17 cellular contexts compared by ENCODE assay signal in genomic region chr19:41339936-41340335, GRCh38. TPM values are rescaled to one million over a fixed set of nuclear protein-coding genes. Genes with fewer than 3 reads are reported as not detected.
DNase-seq lines count a peak whose midpoint lies in the region; ATAC-seq, FAIRE-seq and TF ChIP-seq lines count a peak whose summit lies in the region.
"Had no signal": no experiment of that assay in that cellular context is flagged by ENCODE, and none has a peak within 500 bp of the region (broad histone marks: within the 10 kb centered on the region; RNA-seq: fewer than 3 reads in every experiment).

No MANE protein-coding gene starts in this region.

- TF ChIP-seq CTCF in K562 (IDR thresholded peaks at IDR 0.05 in 2 of 3, conservative IDR thresholded peaks at IDR 0.05 in 1 of 3; ENCODE audit: insufficient read depth in 2 of 3, low read depth in 1 of 3, low read length in 3 of 3): no peak
- TF ChIP-seq CTCF in neutrophil (IDR thresholded peaks at IDR 0.05): no peak
- TF ChIP-seq CTCF in GM13977 (IDR thresholded peaks at IDR 0.05; ENCODE audit: extremely low read depth, insufficient read depth, missing control alignments): no peak

- no peaks in the 10 kb centered on the region for H3K27me3 Mint-ChIP-seq in stimulated activated naive B cell treated with anti-CD40 and anti-IgM and Interleukin-4, amounts not matched to agents 10 μg/mL and 1 μg/mL and 100 μg/mL, for 72 hours

- no peak overlapping the region for H3K27ac Mint-ChIP-seq in stimulated activated naive B cell treated with anti-CD40 and anti-IgM and Interleukin-4, amounts not matched to agents 10 μg/mL and 1 μg/mL and 100 μg/mL, for 72 hours
- H3K27ac Mint-ChIP-seq: nephron had no signal

- TF ChIP-seq POLR2A in K562 (conservative IDR thresholded peaks at IDR 0.05): no peak

- no peak overlapping the region for H3K27ac ChIP-seq in K562 (ENCODE audit: extremely low read depth, low read depth, low read length)
- H3K27ac ChIP-seq in neutrophil: peak overlapping the region; percentile 91
- H3K27ac ChIP-seq: left lung, right lobe of liver had no signal

- intact Hi-C loops in K562 (cut with micrococcal nuclease): no loop called here

- no peak for FAIRE-seq in K562 (lab: Jason Lieb, UNC)
- FAIRE-seq: H54 had no signal

- H3K4me1 Mint-ChIP-seq in stimulated activated naive B cell treated with anti-CD40 and anti-IgM and Interleukin-4, amounts not matched to agents 10 μg/mL and 1 μg/mL and 100 μg/mL, for 72 hours: peaks cover 30 to 64% of the 10 kb centered on the region in 2 donors
- H3K4me1 Mint-ChIP-seq: nephron had no signal

- TSS peak; percentile 63 for BruUV-seq in K562 (replicated peaks; lab: Mats Ljungman, UMichigan)

- POLR2A ChIA-PET in K562 (lab: Yijun Ruan, JAX): interaction anchor here (0.6 to 1.8 kb wide), 3 partner anchors 15 to 81 kb away, joined by 3 to 4 read pairs (median 3); no protein-coding TSS in a partner anchor

- H3K9me1 ChIP-seq in K562 (ENCODE audit: control insufficient read depth, insufficient read depth, low read length): no peaks in the 10 kb centered on the region

- H3K9me3 ChIP-seq in K562 (replicated peaks; ENCODE audit: control insufficient read depth, insufficient read depth, low read depth, low read length) (no peaks in the 10 kb centered on the region), neutrophil (no peaks in the 10 kb centered on the region)
- H3K9me3 ChIP-seq: left lung, right lobe of liver had no signal

- WGBS in K562 (ENCODE audit: insufficient coverage, low coverage, missing lambda C conversion rate): no CpG with 5 or more reads among the region's 5 CpGs

- H3K4me3 Mint-ChIP-seq in stimulated activated naive B cell treated with anti-CD40 and anti-IgM and Interleukin-4, amounts not matched to agents 10 μg/mL and 1 μg/mL and 100 μg/mL, for 72 hours: no peak overlapping the region
- H3K4me3 Mint-ChIP-seq: nephron had no signal

- peaks cover 0 to 3% of the 10 kb centered on the region in 2 experiments; a peak in 1 of 5 replicates for H3K4me1 ChIP-seq in K562 (replicated peaks in 1 of 2; ENCODE audit: control insufficient read depth in 2 of 2, insufficient read depth in 2 of 2, low read length in 2 of 2)
- H3K4me1 ChIP-seq in neutrophil (ENCODE audit: control insufficient read depth in 1 of 2, insufficient read depth in 1 of 2, low read depth in 1 of 2, low read length in 1 of 2): peaks cover 83 to 97% of the 10 kb centered on the region in 2 experiments
- H3K4me1 ChIP-seq: right lobe of liver had no signal

- DNase-seq in COLO829 (ENCODE audit: low spot score) (peak; percentile 76), LHCN-M2 (ENCODE audit: low read depth) (peak; percentile 64), K562 (ENCODE audit: extremely low read depth in 1 of 4, low spot score in 3 of 4) (no peak), Ammon's horn (ENCODE audit: low spot score) (no peak), NCI-H2081 (lab: John Stamatoyannopoulos, UW) (no peak), GM13977 (ENCODE audit: low spot score) (no peak)
- DNase-seq in stimulated activated naive B cell treated with anti-CD40 and anti-IgM and Interleukin-4, amounts not matched to agents 10 μg/mL and 1 μg/mL and 100 μg/mL, for 72 hours: no peak
- DNase-seq: activated CD8-positive, alpha-beta memory T cell treated with anti-CD3 and anti-CD28 coated beads for 24 hours; activated gamma-delta T cell; left lung; NCI-H187 treated with DMSO at 0.1 percent for 48 hours; right lobe of liver; SHP77; stimulated activated CD4-positive, alpha-beta T cell treated with anti-CD3 and anti-CD28 coated beads, Interleukin-2, amount 100 ng/mL, for 48 hours had no signal

- no peak overlapping the region for H3K9ac ChIP-seq in K562 (ENCODE audit: insufficient read depth in 1 of 2, low read depth in 2 of 2, low read length in 2 of 2)

- TF ChIP-seq RAD21 in K562 (CRISPR knock-in tag; conservative IDR thresholded peaks at IDR 0.05 in 1 of 2, IDR thresholded peaks at IDR 0.05 in 1 of 2): no peak

- no peak overlapping the region for H3K4me2 ChIP-seq in K562 (ENCODE audit: insufficient read depth, low read length)

- H2AFZ ChIP-seq in K562 (ENCODE audit: low read depth, low read length): no peak overlapping the region

- H3K4me3 ChIP-seq in K562: no peak overlapping the region
- H3K4me3 ChIP-seq in neutrophil (ENCODE audit: low read depth in 1 of 2, low read length in 1 of 2): no peak overlapping the region
- H3K4me3 ChIP-seq: left lung, right lobe of liver had no signal

- H3K36me3 ChIP-seq in K562 (ENCODE audit: control insufficient read depth, insufficient read depth, low read length): peaks cover 84% of the 10 kb centered on the region
- peaks cover 83% of the 10 kb centered on the region for H3K36me3 ChIP-seq in neutrophil

- H3K9me3 Mint-ChIP-seq in stimulated activated naive B cell treated with anti-CD40 and anti-IgM and Interleukin-4, amounts not matched to agents 10 μg/mL and 1 μg/mL and 100 μg/mL, for 72 hours: no peaks in the 10 kb centered on the region
- H3K9me3 Mint-ChIP-seq: nephron had no signal

- ATAC-seq in K562: no peak
- no peak for ATAC-seq in stimulated activated naive B cell treated with anti-CD40 and anti-IgM and Interleukin-4, amounts not matched to agents 10 μg/mL and 1 μg/mL and 100 μg/mL, for 72 hours (replicated peaks)
- ATAC-seq: left lung, right lobe of liver had no signal

- CTCF ChIA-PET in K562 (lab: Yijun Ruan, JAX; ENCODE audit: low intra/inter-chr PET ratio): no interaction called here

- peaks cover 44 to 60% of the 10 kb centered on the region in 2 donors for H3K36me3 Mint-ChIP-seq in stimulated activated naive B cell treated with anti-CD40 and anti-IgM and Interleukin-4, amounts not matched to agents 10 μg/mL and 1 μg/mL and 100 μg/mL, for 72 hours

- H3K79me2 ChIP-seq in K562 (ENCODE audit: control insufficient read depth, insufficient read depth, low read length): peaks cover 14% of the 10 kb centered on the region

- in situ Hi-C loops in K562 (cut with MboI) (no loop called here), GM13977 (cut with MboI; ENCODE audit: low pct_unique_long_range_greater_than_20kb, low sequenced_read_pairs, unreplicated experiment) (no loop called here)

- no peaks in the 10 kb centered on the region for H3K27me3 ChIP-seq in K562 (ENCODE audit: control insufficient read depth in 2 of 2, insufficient read depth in 2 of 2, low read length in 2 of 2)
- no peaks in the 10 kb centered on the region for H3K27me3 ChIP-seq in neutrophil
- H3K27me3 ChIP-seq: left lung, right lobe of liver had no signal

- H4K20me1 ChIP-seq in K562 (replicated peaks; ENCODE audit: control insufficient read depth, insufficient read depth, low read length): no peaks in the 10 kb centered on the region

- TF ChIP-seq EP300 in K562 (IDR thresholded peaks at IDR 0.05; ENCODE audit: low read length): no peak

RNA-seq across cellular contexts. Expression of gene TGFB1, which starts 13.8 kb away (rescaled TPM):
- total RNA-seq in LHCN-M2 (2014; rRNA removed) (11.6 and 11.7 TPM in 2 replicates), K562 (2014; rRNA removed) (18.6 and 25.8 TPM in 2 replicates), K562 (2014; rRNA removed; fragmentation: Illumina TruSeq; extraction: Trizol) (10.4 and 12.3 TPM in 2 replicates), K562 (2015; rRNA removed; fragmentation: Illumina TruSeq; extraction: Trizol) (14.7 and 17.2 TPM in 2 replicates), K562 (2021) (131 and 159 TPM in 2 replicates)
- 36.1 TPM for polyA plus RNA-seq in LHCN-M2 (2012)
- total RNA-seq in K562 (2011; cell fraction: chromatin; rRNA removed; ENCODE audit: low replicate concordance): 64.3 and 157 TPM in 2 replicates
- total RNA-seq in K562 (2011; cell fraction: nucleolus; rRNA removed): 136 and 144 TPM in 2 replicates
- total RNA-seq in K562 (2011; cell fraction: nucleoplasm; rRNA removed): 124 and 158 TPM in 2 replicates
- polyA plus RNA-seq in K562 (2011; rRNA removed) (11.8 and 13.4 TPM in 2 replicates), K562 (2014; fragmentation: Illumina TruSeq; extraction: Trizol) (45.7 and 64.4 TPM in 2 replicates), K562 (2014; fragmentation: Nextera tagmentation; extraction: Ambion mirVana) (under 1 TPM; 0.24 to 0.77 TPM), K562 (2014; rRNA removed) (35.2 and 37.8 TPM in 2 replicates)
- 15.8 and 29.1 TPM in 2 replicates for polyA plus RNA-seq in K562 (2011; cell fraction: cytosol; rRNA removed)
- 32.7 and 67.7 TPM in 2 replicates for polyA plus RNA-seq in K562 (2011; cell fraction: nucleus; rRNA removed)
- 114 and 117 TPM in 2 replicates for polyA plus RNA-seq in K562 (2012)
- polyA minus RNA-seq in K562 (2011; rRNA and poly(A)+ RNA removed): 8.5 and 9.4 TPM in 2 replicates
- polyA minus RNA-seq in K562 (2011; cell fraction: cytosol; rRNA and poly(A)+ RNA removed): 77.3 and 101 TPM in 2 replicates
- 19.0 and 20.9 TPM in 2 replicates for polyA minus RNA-seq in K562 (2011; cell fraction: nucleus; rRNA and poly(A)+ RNA removed)

RNA-seq across cellular contexts. Expression of gene B9D2, which starts 24.0 kb away (rescaled TPM):
- total RNA-seq in LHCN-M2 (2014; rRNA removed) (3.7 and 5.3 TPM in 2 replicates), K562 (2014; rRNA removed) (3.5 and 6.7 TPM in 2 replicates), K562 (2014; rRNA removed; fragmentation: Illumina TruSeq; extraction: Trizol) (0.54 and 1.6 TPM in 2 replicates), K562 (2015; rRNA removed; fragmentation: Illumina TruSeq; extraction: Trizol) (5.2 and 5.5 TPM in 2 replicates), K562 (2021) (6.0 and 6.9 TPM in 2 replicates)
- polyA plus RNA-seq in LHCN-M2 (2012): 8.8 TPM
- 2.5 and 4.1 TPM in 2 replicates for total RNA-seq in K562 (2011; cell fraction: chromatin; rRNA removed; ENCODE audit: low replicate concordance)
- 2.6 and 4.3 TPM in 2 replicates for total RNA-seq in K562 (2011; cell fraction: nucleolus; rRNA removed)
- total RNA-seq in K562 (2011; cell fraction: nucleoplasm; rRNA removed): 2.5 and 2.7 TPM in 2 replicates
- polyA plus RNA-seq in K562 (2011; rRNA removed) (2.8 and 5.8 TPM in 2 replicates), K562 (2014; fragmentation: Illumina TruSeq; extraction: Trizol) (2.2 and 3.4 TPM in 2 replicates), K562 (2014; fragmentation: Nextera tagmentation; extraction: Ambion mirVana) (1 to 10 TPM in 1 of 2 experiments, under 1 TPM in 1; 0.83 to 1.4 TPM), K562 (2014; rRNA removed) (3.4 and 3.5 TPM in 2 replicates)
- 5.3 and 10.7 TPM in 2 replicates for polyA plus RNA-seq in K562 (2011; cell fraction: cytosol; rRNA removed)
- polyA plus RNA-seq in K562 (2011; cell fraction: nucleus; rRNA removed): 5.0 and 5.1 TPM in 2 replicates
- polyA plus RNA-seq in K562 (2012): 9.2 and 11.3 TPM in 2 replicates
- polyA minus RNA-seq in K562 (2011; rRNA and poly(A)+ RNA removed): 0.69 and 0.84 TPM in 2 replicates
- polyA minus RNA-seq in K562 (2011; cell fraction: cytosol; rRNA and poly(A)+ RNA removed): 2.3 and 2.5 TPM in 2 replicates
- polyA minus RNA-seq in K562 (2011; cell fraction: nucleus; rRNA and poly(A)+ RNA removed): 1.9 and 2.3 TPM in 2 replicates

RNA-seq across cellular contexts. Expression of gene CCDC97, which starts 30.0 kb away (rescaled TPM):
- 10.2 and 15.3 TPM in 2 replicates for total RNA-seq in LHCN-M2 (2014; rRNA removed)
- 16.8 TPM for polyA plus RNA-seq in LHCN-M2 (2012)
- 9.7 and 23.9 TPM in 2 replicates for total RNA-seq in K562 (2011; cell fraction: chromatin; rRNA removed; ENCODE audit: low replicate concordance)
- 14.2 and 16.3 TPM in 2 replicates for total RNA-seq in K562 (2011; cell fraction: nucleolus; rRNA removed)
- total RNA-seq in K562 (2011; cell fraction: nucleoplasm; rRNA removed): 17.3 and 25.1 TPM in 2 replicates
- total RNA-seq in K562 (2014; rRNA removed): 8.0 and 10.8 TPM in 2 replicates
- 2.2 and 3.3 TPM in 2 replicates for total RNA-seq in K562 (2014; rRNA removed; fragmentation: Illumina TruSeq; extraction: Trizol)
- total RNA-seq in K562 (2015; rRNA removed; fragmentation: Illumina TruSeq; extraction: Trizol): 5.5 and 7.0 TPM in 2 replicates
- total RNA-seq in K562 (2021): 16.5 and 18.0 TPM in 2 replicates
- polyA plus RNA-seq in K562 (2011; rRNA removed): 3.6 and 5.0 TPM in 2 replicates
- 6.2 and 8.2 TPM in 2 replicates for polyA plus RNA-seq in K562 (2011; cell fraction: cytosol; rRNA removed)
- 4.3 and 6.3 TPM in 2 replicates for polyA plus RNA-seq in K562 (2011; cell fraction: nucleus; rRNA removed)
- polyA plus RNA-seq in K562 (2012): 10.0 and 27.9 TPM in 2 replicates
- polyA plus RNA-seq in K562 (2014; fragmentation: Illumina TruSeq; extraction: Trizol): 9.8 and 13.2 TPM in 2 replicates
- under 1 TPM; 0.60 to 0.79 TPM for polyA plus RNA-seq in K562 (2014; fragmentation: Nextera tagmentation; extraction: Ambion mirVana)
- polyA plus RNA-seq in K562 (2014; rRNA removed): 8.8 and 11.3 TPM in 2 replicates
- 3.7 and 4.4 TPM in 2 replicates for polyA minus RNA-seq in K562 (2011; rRNA and poly(A)+ RNA removed)
- 3.2 and 4.2 TPM in 2 replicates for polyA minus RNA-seq in K562 (2011; cell fraction: cytosol; rRNA and poly(A)+ RNA removed)
- 6.8 and 8.3 TPM in 2 replicates for polyA minus RNA-seq in K562 (2011; cell fraction: nucleus; rRNA and poly(A)+ RNA removed)

RNA-seq across cellular contexts. Expression of gene TMEM91, which starts 36.4 kb away (rescaled TPM):
- 1.2 and 3.5 TPM in 2 replicates for total RNA-seq in LHCN-M2 (2014; rRNA removed)
- polyA plus RNA-seq in LHCN-M2 (2012): 1.3 TPM
- 24.4 and 50.0 TPM in 2 replicates for total RNA-seq in K562 (2011; cell fraction: chromatin; rRNA removed; ENCODE audit: low replicate concordance)
- total RNA-seq in K562 (2011; cell fraction: nucleolus; rRNA removed): 29.5 and 29.9 TPM in 2 replicates
- total RNA-seq in K562 (2011; cell fraction: nucleoplasm; rRNA removed): 34.4 and 41.6 TPM in 2 replicates
- total RNA-seq in K562 (2014; rRNA removed): 2.8 and 4.3 TPM in 2 replicates
- 1.5 and 1.6 TPM in 2 replicates for total RNA-seq in K562 (2014; rRNA removed; fragmentation: Illumina TruSeq; extraction: Trizol)
- total RNA-seq in K562 (2015; rRNA removed; fragmentation: Illumina TruSeq; extraction: Trizol): 1.7 and 1.8 TPM in 2 replicates
- 2.3 and 2.7 TPM in 2 replicates for total RNA-seq in K562 (2021)
- 3.0 and 3.9 TPM in 2 replicates for polyA plus RNA-seq in K562 (2011; rRNA removed)
- polyA plus RNA-seq in K562 (2011; cell fraction: cytosol; rRNA removed): 2.3 and 3.1 TPM in 2 replicates
- polyA plus RNA-seq in K562 (2011; cell fraction: nucleus; rRNA removed): 18.6 and 23.2 TPM in 2 replicates
- polyA plus RNA-seq in K562 (2012): 2.8 and 6.9 TPM in 2 replicates
- polyA plus RNA-seq in K562 (2014; fragmentation: Illumina TruSeq; extraction: Trizol): 3.0 and 3.1 TPM in 2 replicates
- polyA plus RNA-seq in K562 (2014; fragmentation: Nextera tagmentation; extraction: Ambion mirVana): 1 to 10 TPM; 1.2 to 1.8 TPM
- 3.1 and 5.2 TPM in 2 replicates for polyA plus RNA-seq in K562 (2014; rRNA removed)
- polyA minus RNA-seq in K562 (2011; rRNA and poly(A)+ RNA removed): 1.9 and 2.4 TPM in 2 replicates
- 2.0 and 3.7 TPM in 2 replicates for polyA minus RNA-seq in K562 (2011; cell fraction: cytosol; rRNA and poly(A)+ RNA removed)
- 5.4 and 6.3 TPM in 2 replicates for polyA minus RNA-seq in K562 (2011; cell fraction: nucleus; rRNA and poly(A)+ RNA removed)

RNA-seq across cellular contexts. Expression of gene EXOSC5, which starts 57.2 kb away (rescaled TPM):
- 28.6 and 33.0 TPM in 2 replicates for total RNA-seq in LHCN-M2 (2014; rRNA removed)
- 15.4 TPM for polyA plus RNA-seq in LHCN-M2 (2012)
- total RNA-seq in K562 (2011; cell fraction: chromatin; rRNA removed; ENCODE audit: low replicate concordance): 10.4 and 27.0 TPM in 2 replicates
- total RNA-seq in K562 (2011; cell fraction: nucleolus; rRNA removed): 28.7 and 35.4 TPM in 2 replicates
- total RNA-seq in K562 (2011; cell fraction: nucleoplasm; rRNA removed): 18.0 and 19.2 TPM in 2 replicates
- 37.8 and 47.1 TPM in 2 replicates for total RNA-seq in K562 (2014; rRNA removed)
- total RNA-seq in K562 (2014; rRNA removed; fragmentation: Illumina TruSeq; extraction: Trizol): 8.6 and 10.9 TPM in 2 replicates
- total RNA-seq in K562 (2015; rRNA removed; fragmentation: Illumina TruSeq; extraction: Trizol): 32.5 and 35.0 TPM in 2 replicates
- total RNA-seq in K562 (2021): 59.7 and 66.0 TPM in 2 replicates
- polyA plus RNA-seq in K562 (2011; rRNA removed): 43.3 and 53.6 TPM in 2 replicates
- 64.2 and 117 TPM in 2 replicates for polyA plus RNA-seq in K562 (2011; cell fraction: cytosol; rRNA removed)
- polyA plus RNA-seq in K562 (2011; cell fraction: nucleus; rRNA removed): 33.3 and 35.8 TPM in 2 replicates
- 51.8 and 96.9 TPM in 2 replicates for polyA plus RNA-seq in K562 (2012)
- polyA plus RNA-seq in K562 (2014; fragmentation: Illumina TruSeq; extraction: Trizol): 22.3 and 47.3 TPM in 2 replicates
- 10 to 100 TPM; 15.1 to 41.8 TPM for polyA plus RNA-seq in K562 (2014; fragmentation: Nextera tagmentation; extraction: Ambion mirVana)
- polyA plus RNA-seq in K562 (2014; rRNA removed): 75.5 and 76.1 TPM in 2 replicates
- 8.8 and 12.2 TPM in 2 replicates for polyA minus RNA-seq in K562 (2011; rRNA and poly(A)+ RNA removed)
- 19.4 and 42.8 TPM in 2 replicates for polyA minus RNA-seq in K562 (2011; cell fraction: cytosol; rRNA and poly(A)+ RNA removed)
- 10.1 and 11.0 TPM in 2 replicates for polyA minus RNA-seq in K562 (2011; cell fraction: nucleus; rRNA and poly(A)+ RNA removed)

Comparison
In these comparisons a context has a peak if more than half of its experiments do, and no peak if none do; other contexts are left out.
1. DNase-seq: peak in COLO829 (single experiment) and LHCN-M2 (single experiment); none in K562 (0 of 4), Ammon's horn (single experiment), stimulated activated naive B cell treated with anti-CD40 and anti-IgM and Interleukin-4, amounts not matched to agents 10 μg/mL and 1 μg/mL and 100 μg/mL, for 72 hours (single experiment), NCI-H2081 (0 of 2) and GM13977 (single experiment).